Comparison of ENCODE assay signal across 20 cellular contexts in genomic region chr7:116731737-116732335, GRCh38. TPM values are rescaled to one million over a fixed set of nuclear protein-coding genes. Genes with fewer than 3 reads are reported as not detected.
DNase-seq lines count a peak whose midpoint lies in the region; ATAC-seq, FAIRE-seq and TF ChIP-seq lines count a peak whose summit lies in the region.
"Had no signal": no experiment of that assay in that cellular context is flagged by ENCODE, and none has a peak within 500 bp of the region (broad histone marks: within the 10 kb centered on the region; RNA-seq: fewer than 3 reads in every experiment).

No MANE protein-coding gene starts in this region.

- peak overlapping the region; percentile 8 to 33 for H3K9ac ChIP-seq in liver (ENCODE audit: low read depth in 1 of 2, low read length in 2 of 2)

- H3K27me3 ChIP-seq in liver (ENCODE audit: control insufficient read depth in 4 of 4, insufficient read depth in 4 of 4, low read length in 3 of 4) (no peaks in the 10 kb centered on the region), MG63 (no peaks in the 10 kb centered on the region), small intestine (ENCODE audit: control insufficient read depth in 2 of 2, insufficient read depth in 2 of 2, low read length in 2 of 2) (peaks cover 0 to 2% of the 10 kb centered on the region in 2 donors)

- peaks cover 6 to 66% (median 42%) of the 10 kb centered on the region in 4 donors for H3K4me1 ChIP-seq in liver (ENCODE audit: control insufficient read depth in 4 of 4, insufficient read depth in 4 of 4, low read length in 3 of 4)
- H3K4me1 ChIP-seq in small intestine (ENCODE audit: control insufficient read depth in 2 of 2, insufficient read depth in 1 of 2, low read depth in 1 of 2, low read length in 1 of 2): no peaks in the 10 kb centered on the region

- DNase-seq in caudate nucleus (lab: John Stamatoyannopoulos, UW): no peak
- DNase-seq in superior temporal gyrus (ENCODE audit: extremely low spot score): peak; percentile 50
- DNase-seq in MG63: no peak
- no peak for DNase-seq in small intestine
- DNase-seq: Calu3; CD4-positive, CD25-positive, alpha-beta regulatory T cell; HCEC 1CT; KBM-7; NCI-H1105; NCI-H187 treated with DMSO at 0.1 percent for 48 hours; NCI-H2171; NCI-H510A; NCI-H82; SHP77 treated with DMSO at 0.1 percent for 48 hours had no signal

- peak in 1 of 2 donors; percentile 22 for TF ChIP-seq RAD21 in liver (IDR thresholded peaks at IDR 0.05)

- H3K4me3 ChIP-seq in liver (ENCODE audit: low read depth in 1 of 3, low read length in 3 of 3) (peak overlapping the region; percentile 24 to 38 (median 36)), MG63 (no peak overlapping the region), small intestine (ENCODE audit: low read depth in 1 of 2, low read length in 2 of 2) (no peak overlapping the region)

- FAIRE-seq in small intestine (lab: Jason Lieb, UNC): no peak
- FAIRE-seq: G401.6, GM12891, HTR-8/SVneo had no signal

- ATAC-seq in GM18498 (IDR thresholded peaks at IDR 0.05; ENCODE audit: unreplicated experiment) (peak; percentile 62), HG03432 (IDR thresholded peaks at IDR 0.05; ENCODE audit: unreplicated experiment) (no peak)

- 38% methylated on average over 7 of the region's 7 CpGs for WGBS in liver
- 67 to 89% (median 77%) methylated on average over 7 of the region's 7 CpGs for WGBS in small intestine, 3 donors

- H3K27ac ChIP-seq in caudate nucleus (ENCODE audit: low read depth, low read length) (peak overlapping the region; percentile 41), liver (ENCODE audit: low read depth in 1 of 2, low read length in 2 of 2) (peak overlapping the region; percentile 80 to 89), small intestine (ENCODE audit: low read depth in 1 of 2, low read length in 1 of 2) (no peak overlapping the region)

- H3K36me3 ChIP-seq in liver (ENCODE audit: control insufficient read depth in 4 of 4, insufficient read depth in 3 of 4, low read depth in 1 of 4, low read length in 3 of 4) (peaks cover 0 to 6% (median 0%) of the 10 kb centered on the region in 4 donors), MG63 (peaks cover 12% of the 10 kb centered on the region), small intestine (ENCODE audit: control insufficient read depth in 2 of 2, insufficient read depth in 2 of 2, low read length in 2 of 2) (no peaks in the 10 kb centered on the region)

- TF ChIP-seq CTCF in liver (IDR thresholded peaks at IDR 0.05; ENCODE audit: low read depth, low read length, missing input control): no peak

- H3K9me3 ChIP-seq in liver (ENCODE audit: control insufficient read depth in 4 of 4, low read length in 3 of 4) (no peaks in the 10 kb centered on the region), MG63 (no peaks in the 10 kb centered on the region), small intestine (ENCODE audit: control insufficient read depth, low read depth) (no peaks in the 10 kb centered on the region)

TF ChIP-seq in liver, 16 proteins besides CTCF, POLR2A, EP300 and RAD21:
- TF ChIP-seq HNF4A (conservative IDR thresholded peaks at IDR 0.05) (peak; percentile 67 to 70), YY1 (IDR thresholded peaks at IDR 0.05) (no peak), RXRA (IDR thresholded peaks at IDR 0.05) (peak in 1 of 2 donors; percentile 34), SP1 (IDR thresholded peaks at IDR 0.05) (peak; percentile 7), GABPA (IDR thresholded peaks at IDR 0.05 in 1 of 2, conservative IDR thresholded peaks at IDR 0.05 in 1 of 2) (no peak), HNF4G (IDR thresholded peaks at IDR 0.05) (no peak), JUND (IDR thresholded peaks at IDR 0.05) (no peak)
- TF ChIP-seq, protein P1, sequence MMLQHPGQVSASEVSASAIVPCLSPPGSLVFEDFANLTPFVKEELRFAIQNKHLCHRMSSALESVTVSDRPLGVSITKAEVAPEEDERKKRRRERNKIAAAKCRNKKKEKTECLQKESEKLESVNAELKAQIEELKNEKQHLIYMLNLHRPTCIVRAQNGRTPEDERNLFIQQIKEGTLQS (IDR thresholded peaks at IDR 0.05): no peak

RNA-seq across cellular contexts. Expression of gene MET, which starts 59.8 kb away (rescaled TPM):
- 10 to 100 TPM; 39.9 to 41.9 TPM for total RNA-seq in liver
- polyA plus RNA-seq in liver: 10 to 100 TPM; 10.2 to 10.9 TPM
- total RNA-seq in MG63 (2014; rRNA removed; shearing (Covaris generic); ENCODE audit: low replicate concordance): 46.7 and 49.4 TPM in 2 replicates
- polyA plus RNA-seq in small intestine: 10 to 100 TPM in 1 of 3 donors, 1 to 10 TPM in 2; 2.7 to 12.4 (median 4.1) TPM
- total RNA-seq: CD4-positive, CD25-positive, alpha-beta regulatory T cell had no signal
- polyA plus RNA-seq: CD4-positive, CD25-positive, alpha-beta regulatory T cell had no signal

Comparison
In these comparisons a context has a peak if more than half of its experiments do, and no peak if none do; other contexts are left out.
1. H3K27ac ChIP-seq: peak in caudate nucleus (single experiment) and liver (2 of 2); none in small intestine (0 of 2).
2. H3K4me3 ChIP-seq: peak in liver (3 of 3); none in MG63 (single experiment) and small intestine (0 of 2).